21 cellular contexts compared by ENCODE assay signal in genomic region chr20:43961116-43961515, GRCh38. TPM values are rescaled to one million over a fixed set of nuclear protein-coding genes. Genes with fewer than 3 reads are reported as not detected.
"Had no signal": no experiment of that assay in that cellular context is flagged by ENCODE, and none has a peak within 500 bp of the region (broad histone marks: within the 10 kb centered on the region; RNA-seq: fewer than 3 reads in every experiment).

No MANE protein-coding gene starts in this region.

- H3K27me3 Mint-ChIP-seq: progenitor cell of endocrine pancreas had no signal

- H3K27ac Mint-ChIP-seq: activated CD4-positive, alpha-beta T cell treated with anti-CD3 and anti-CD28 coated beads, Interleukin-2, amount 10 ng/mL, durations not matched to agents 7 days and 5 days; activated CD8-positive, alpha-beta T cell treated with anti-CD3 and anti-CD28 coated beads, Interleukin-2, amount 10 ng/mL, durations not matched to agents 7 days and 5 days; activated naive CD8-positive, alpha-beta T cell; mesothelial cell of epicardium; progenitor cell of endocrine pancreas had no signal

- H3K4me3 ChIP-seq: coronary artery, lower lobe of right lung, right atrium auricular region, transverse colon, vagina had no signal

- DNase-seq: activated CD4-positive, alpha-beta T cell treated with anti-CD3 and anti-CD28 coated beads, Interleukin-2, amount 10 ng/mL, durations not matched to agents 7 days and 5 days; activated CD8-positive, alpha-beta memory T cell treated with anti-CD3 and anti-CD28 coated beads, Interleukin-2, amount 50 U/mL, for 48 hours; activated CD8-positive, alpha-beta T cell treated with anti-CD3 and anti-CD28 coated beads, Interleukin-2, amount 10 ng/mL, durations not matched to agents 7 days and 5 days; activated gamma-delta T cell; brain microvascular endothelial cell; hypothalamus; lower lobe of right lung; stimulated activated CD4-positive, alpha-beta T cell treated with anti-CD3 and anti-CD28 coated beads, Interleukin-2, amount 100 ng/mL, for 24 hours; stimulated activated naive CD8-positive, alpha-beta T cell treated with anti-CD3 and anti-CD28 coated beads, Interleukin-15, Interleukin-2, amounts not matched to agents 100 U/mL and 50 U/mL, for 24 hours; substantia nigra; T-helper 9 cell; transverse colon had no signal

- H3K27me3 ChIP-seq: brain microvascular endothelial cell, right atrium auricular region, transverse colon, vagina had no signal

- H3K9me3 Mint-ChIP-seq: central memory CD8-positive, alpha-beta T cell; mesothelial cell of epicardium had no signal

- H3K36me3 Mint-ChIP-seq: mesothelial cell of epicardium had no signal

- H3K36me3 ChIP-seq: brain microvascular endothelial cell, lower lobe of right lung, right atrium auricular region, transverse colon, vagina had no signal

- H3K9me3 ChIP-seq: lower lobe of right lung, right atrium auricular region, transverse colon, vagina had no signal

- ATAC-seq: activated CD4-positive, CD25-positive, alpha-beta regulatory T cell treated with anti-CD3 and anti-CD28 coated beads, Interleukin-2, amount 50 U/mL, for 24 hours; activated CD8-positive, alpha-beta T cell treated with anti-CD3 and anti-CD28 coated beads, Interleukin-2, amount 10 ng/mL, durations not matched to agents 7 days and 5 days; lower lobe of right lung; stimulated activated naive CD8-positive, alpha-beta T cell treated with anti-CD3 and anti-CD28 coated beads, Interleukin-15, Interleukin-2, amounts not matched to agents 100 U/mL and 50 U/mL, for 24 hours had no signal

- H3K27ac ChIP-seq: brain microvascular endothelial cell, coronary artery, lower lobe of right lung, right atrium auricular region, transverse colon, vagina had no signal

- H3K4me3 Mint-ChIP-seq: activated CD4-positive, alpha-beta T cell treated with anti-CD3 and anti-CD28 coated beads, Interleukin-2, amount 10 ng/mL, durations not matched to agents 7 days and 5 days; activated CD8-positive, alpha-beta T cell treated with anti-CD3 and anti-CD28 coated beads, Interleukin-2, amount 10 ng/mL, durations not matched to agents 7 days and 5 days; activated naive CD8-positive, alpha-beta T cell; mesothelial cell of epicardium had no signal

RNA-seq across cellular contexts. Expression of gene TOX2, which starts 46.5 kb away (rescaled TPM):
- total RNA-seq: skeletal muscle tissue had no signal
